Comparison of ENCODE assay signal across 15 cellular contexts in genomic region chr15:67955256-67955655, GRCh38.
A peak's percentile ranks its signal among the peaks of the same experiment; 100 is the strongest.
DNase-seq lines count a peak whose midpoint lies in the region; ATAC-seq and TF ChIP-seq lines count a peak whose summit lies in the region.
"Had no signal": no experiment of that assay in that cellular context is flagged by ENCODE, and none has a peak within 500 bp of the region (broad histone marks: within the 10 kb centered on the region; RNA-seq: fewer than 3 reads in every experiment).

No MANE protein-coding gene starts in this region.

- H3K4me1 ChIP-seq in esophagus muscularis mucosa (peaks cover 3 to 37% (median 12%) of the 10 kb centered on the region in 4 donors), thyroid gland (peaks cover 11 to 17% of the 10 kb centered on the region in 2 donors)
- no peaks in the 10 kb centered on the region for H3K4me1 ChIP-seq in effector memory CD4-positive, alpha-beta T cell (ENCODE audit: control insufficient read depth, insufficient read depth, low read length, poor library complexity, severe bottlenecking)

- CTCF ChIA-PET in activated CD8-positive, alpha-beta memory T cell treated with anti-CD3 and anti-CD28 coated beads, Interleukin-2, amount 10 ng/mL, durations not matched to agents 7 days and 5 days (lab: Charles Lee): no interaction called here

- intact Hi-C loops in esophagus muscularis mucosa (cut with DNase I) (no loop called here), thyroid gland (cut with DNase I) (no loop called here)

- H3K9me3 ChIP-seq in esophagus muscularis mucosa (no peaks in the 10 kb centered on the region), thyroid gland (no peaks in the 10 kb centered on the region)
- H3K9me3 ChIP-seq in effector memory CD4-positive, alpha-beta T cell (ENCODE audit: control insufficient read depth, low read length): no peaks in the 10 kb centered on the region

- peaks cover 37% of the 10 kb centered on the region for H3K27me3 Mint-ChIP-seq in activated CD8-positive, alpha-beta memory T cell treated with anti-CD3 and anti-CD28 coated beads, Interleukin-2, amount 10 ng/mL, durations not matched to agents 7 days and 5 days

- no peak overlapping the region for H3K4me3 Mint-ChIP-seq in activated CD8-positive, alpha-beta memory T cell treated with anti-CD3 and anti-CD28 coated beads, Interleukin-2, amount 10 ng/mL, durations not matched to agents 7 days and 5 days
- H3K4me3 Mint-ChIP-seq: endodermal cell; naive thymus-derived CD8-positive, alpha-beta T cell had no signal

- peaks cover 30% of the 10 kb centered on the region for H3K4me1 Mint-ChIP-seq in activated CD8-positive, alpha-beta memory T cell treated with anti-CD3 and anti-CD28 coated beads, Interleukin-2, amount 10 ng/mL, durations not matched to agents 7 days and 5 days
- H3K4me1 Mint-ChIP-seq: naive thymus-derived CD8-positive, alpha-beta T cell had no signal

- H3K27ac ChIP-seq in esophagus muscularis mucosa (replicated peaks in 1 of 4) (peak overlapping the region in 3 of 4 donors; percentile 36 to 75 (median 42)), thyroid gland (peak overlapping the region; percentile 27 to 80 (median 74))
- H3K27ac ChIP-seq in effector memory CD4-positive, alpha-beta T cell (ENCODE audit: insufficient read depth, low read length, poor library complexity, severe bottlenecking): no peak overlapping the region
- H3K27ac ChIP-seq: GM23248 had no signal

- TF ChIP-seq EP300 in esophagus muscularis mucosa (IDR thresholded peaks at IDR 0.05): no peak

- peak; percentile 74 for ATAC-seq in activated CD8-positive, alpha-beta memory T cell treated with anti-CD3 and anti-CD28 coated beads, Interleukin-2, amount 10 ng/mL, durations not matched to agents 7 days and 5 days
- no peak for ATAC-seq in GM21737 (IDR thresholded peaks at IDR 0.05; ENCODE audit: unreplicated experiment)
- ATAC-seq: naive thymus-derived CD8-positive, alpha-beta T cell had no signal

- TF ChIP-seq CTCF in esophagus muscularis mucosa (IDR thresholded peaks at IDR 0.05) (no peak), thyroid gland (IDR thresholded peaks at IDR 0.05) (no peak)

- peaks cover 11% of the 10 kb centered on the region for H3K36me3 Mint-ChIP-seq in activated CD8-positive, alpha-beta memory T cell treated with anti-CD3 and anti-CD28 coated beads, Interleukin-2, amount 10 ng/mL, durations not matched to agents 7 days and 5 days
- H3K36me3 Mint-ChIP-seq: naive thymus-derived CD8-positive, alpha-beta T cell had no signal

- H3K4me3 ChIP-seq in esophagus muscularis mucosa (no peak overlapping the region), thyroid gland (replicated peaks in 1 of 3) (no peak overlapping the region)
- no peak overlapping the region for H3K4me3 ChIP-seq in effector memory CD4-positive, alpha-beta T cell (ENCODE audit: insufficient read depth, low read depth, low read length, poor library complexity, severe bottlenecking)
- H3K4me3 ChIP-seq: GM23248 had no signal

- DNase-seq in activated CD8-positive, alpha-beta memory T cell treated with anti-CD3 and anti-CD28 coated beads, Interleukin-2, amount 10 ng/mL, durations not matched to agents 7 days and 5 days: peak; percentile 77
- DNase-seq in activated CD8-positive, alpha-beta memory T cell treated with anti-CD3 and anti-CD28 coated beads for 24 hours: no peak
- DNase-seq in NOMO-1 treated with DMSO at 0.1 percent for 48 hours (lab: John Stamatoyannopoulos, UW; ENCODE audit: unreplicated experiment) (peak; percentile 87), esophagus muscularis mucosa (ENCODE audit: extremely low spot score) (peak; percentile 62), thyroid gland (no peak), HUDEP-2 (lab: John Stamatoyannopoulos, UW; ENCODE audit: unreplicated experiment in 76 of 76) (no peak)
- no peak for DNase-seq in effector memory CD4-positive, alpha-beta T cell
- DNase-seq: activated CD4-positive, alpha-beta T cell treated with anti-CD3 and anti-CD28 coated beads for 48 hours; DMS79 treated with DMSO at 0.1 percent for 48 hours; endodermal cell; GM23248; naive thymus-derived CD8-positive, alpha-beta T cell; NCI-H69; stimulated activated CD4-positive, alpha-beta T cell treated with anti-CD3 and anti-CD28 coated beads, Interleukin-12 subunit alpha, Interleukin-12 subunit beta, amount 100 ng/mL, for 4 hours had no signal

- H3K9me3 Mint-ChIP-seq in activated CD8-positive, alpha-beta memory T cell treated with anti-CD3 and anti-CD28 coated beads, Interleukin-2, amount 10 ng/mL, durations not matched to agents 7 days and 5 days (ENCODE audit: low read depth): peaks cover 4% of the 10 kb centered on the region
- H3K9me3 Mint-ChIP-seq: endodermal cell; naive thymus-derived CD8-positive, alpha-beta T cell had no signal

- no peaks in the 10 kb centered on the region for H3K36me3 ChIP-seq in esophagus muscularis mucosa
- H3K36me3 ChIP-seq in thyroid gland: no peaks in the 10 kb centered on the region
- H3K36me3 ChIP-seq in effector memory CD4-positive, alpha-beta T cell (ENCODE audit: control insufficient read depth, insufficient read depth, low read length): no peaks in the 10 kb centered on the region

- H3K27ac Mint-ChIP-seq in activated CD8-positive, alpha-beta memory T cell treated with anti-CD3 and anti-CD28 coated beads, Interleukin-2, amount 10 ng/mL, durations not matched to agents 7 days and 5 days: peak overlapping the region; percentile 71
- H3K27ac Mint-ChIP-seq: endodermal cell; naive thymus-derived CD8-positive, alpha-beta T cell had no signal

- H3K27me3 ChIP-seq in esophagus muscularis mucosa (no peaks in the 10 kb centered on the region), thyroid gland (no peaks in the 10 kb centered on the region)
- no peaks in the 10 kb centered on the region for H3K27me3 ChIP-seq in effector memory CD4-positive, alpha-beta T cell (replicated peaks; ENCODE audit: control insufficient read depth, insufficient read depth, low read length, poor library complexity, severe bottlenecking)

- 78% methylated on average over 6 of the region's 6 CpGs for WGBS in esophagus muscularis mucosa
- 81 to 92% methylated on average over 6 of the region's 6 CpGs for WGBS in thyroid gland, 2 donors

- no peak for TF ChIP-seq POLR2A in esophagus muscularis mucosa (IDR thresholded peaks at IDR 0.05; ENCODE audit: low read depth)
- TF ChIP-seq POLR2A in thyroid gland (IDR thresholded peaks at IDR 0.05): no peak

Comparison
In these comparisons a context has a peak if more than half of its experiments do, and no peak if none do; other contexts are left out.
1. DNase-seq: peak in activated CD8-positive, alpha-beta memory T cell treated with anti-CD3 and anti-CD28 coated beads, Interleukin-2, amount 10 ng/mL, durations not matched to agents 7 days and 5 days (single experiment), NOMO-1 treated with DMSO at 0.1 percent for 48 hours (single experiment) and esophagus muscularis mucosa (single experiment); none in activated CD8-positive, alpha-beta memory T cell treated with anti-CD3 and anti-CD28 coated beads for 24 hours (single experiment), thyroid gland (0 of 2), effector memory CD4-positive, alpha-beta T cell (0 of 3) and HUDEP-2 (0 of 76).